In the genomic region with DNA sequence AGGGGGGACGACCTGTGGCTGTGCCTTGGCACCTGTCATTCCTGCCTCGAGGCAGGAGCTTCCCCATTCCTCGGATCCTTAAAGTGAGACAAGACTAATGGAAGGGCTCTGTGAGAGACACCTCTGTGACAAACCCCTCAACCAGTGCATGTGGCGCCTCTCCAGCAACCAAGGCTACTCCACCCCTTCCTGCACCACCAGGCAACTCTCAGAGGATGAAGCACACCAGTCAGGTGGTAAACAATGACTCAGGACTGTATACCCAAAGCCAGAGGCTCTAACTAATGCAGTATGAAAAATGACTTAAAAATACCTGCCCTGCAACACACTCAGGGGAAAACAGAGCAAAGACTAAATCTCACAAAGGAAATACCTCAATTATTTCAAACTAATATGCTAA, we compare ENCODE assay signal across 12 cellular contexts.
DNase-seq lines count a peak whose midpoint lies in the region; TF ChIP-seq lines count a peak whose summit lies in the region.
"Had no signal": no experiment of that assay in that cellular context is flagged by ENCODE, and none has a peak within 500 bp of the region (broad histone marks: within the 10 kb centered on the region; RNA-seq: fewer than 3 reads in every experiment).

No MANE protein-coding gene starts in this region.

- no peak overlapping the region for H4K91ac ChIP-seq in neuronal stem cell (ENCODE audit: low read depth, low read length, poor library complexity)

- H3K9me3 Mint-ChIP-seq in Calu3 (ENCODE audit: low read depth, unreplicated experiment), result no peaks in the 10 kb centered on the region

- H3K27ac Mint-ChIP-seq in Calu3 (ENCODE audit: unreplicated experiment), result no peak overlapping the region

- TF ChIP-seq CTCF in Calu3 (IDR thresholded peaks at IDR 0.05; ENCODE audit: unreplicated experiment) (no peak), right atrium auricular region (IDR thresholded peaks at IDR 0.05) (no peak)

- H2BK5ac ChIP-seq in neuronal stem cell (ENCODE audit: low read length), result no peak overlapping the region

- peaks cover 29% of the 10 kb centered on the region for H3K4me1 Mint-ChIP-seq in Calu3 (ENCODE audit: low read depth, unreplicated experiment)

- H3K36me3 Mint-ChIP-seq in Calu3 (ENCODE audit: insufficient read depth, unreplicated experiment), result no peaks in the 10 kb centered on the region

- H4K8ac ChIP-seq in neuronal stem cell (ENCODE audit: low read depth, low read length), result no peak overlapping the region

- H3K27ac ChIP-seq in neuronal stem cell (replicated peaks; ENCODE audit: low read length) (no peak overlapping the region), right atrium auricular region (no peak overlapping the region)
- H3K27ac ChIP-seq: lower lobe of right lung, ovary had no signal

- H2AFZ ChIP-seq in neuronal stem cell (ENCODE audit: low read length), result no peak overlapping the region

- CTCF ChIA-PET in Calu3 (lab: Charles Lee), result no interaction called here

- no peak overlapping the region for H2BK120ac ChIP-seq in neuronal stem cell (ENCODE audit: low read depth, low read length)

- H3K27me3 ChIP-seq in neuronal stem cell (ENCODE audit: control insufficient read depth in 3 of 3, insufficient read depth in 3 of 3, low read depth in 1 of 3, low read length in 3 of 3), result peaks cover 0 to 6% (median 0%) of the 10 kb centered on the region in 3 experiments
- no peaks in the 10 kb centered on the region for H3K27me3 ChIP-seq in right atrium auricular region
- H3K27me3 ChIP-seq: ovary had no signal

- no peak overlapping the region for H3K4ac ChIP-seq in neuronal stem cell (ENCODE audit: low read length)

- no peaks in the 10 kb centered on the region for H3K27me3 Mint-ChIP-seq in Calu3 (ENCODE audit: unreplicated experiment)

- peak overlapping the region; percentile 25 for H3K14ac ChIP-seq in neuronal stem cell (ENCODE audit: low read length)

- no CpG with 5 or more reads among the region's 4 CpGs for WGBS in neuronal stem cell (ENCODE audit: extremely low coverage in 2 of 2, insufficient read length in 2 of 2, insufficient replicate concordance in 1 of 2), 2 donors

- H3K4me1 ChIP-seq in neuronal stem cell (ENCODE audit: control insufficient read depth in 2 of 2, insufficient read depth in 1 of 2, low read depth in 1 of 2, low read length in 2 of 2) (no peaks in the 10 kb centered on the region), right atrium auricular region (peaks cover 0 to 3% of the 10 kb centered on the region in 2 donors)
- H3K4me1 ChIP-seq: lower lobe of right lung had no signal

- no peak overlapping the region for H2BK15ac ChIP-seq in neuronal stem cell (ENCODE audit: low read length)

- peak; percentile 13 for DNase-seq in Calu3
- DNase-seq in T follicular helper cell (ENCODE audit: low read depth), result peak; percentile 9
- peak; percentile 74 for DNase-seq in activated effector memory CD4-positive, alpha-beta T cell treated with anti-CD3 and anti-CD28 coated beads, Interleukin-2, amount 50 U/mL, for 16 hours
- DNase-seq in neuronal stem cell (ENCODE audit: low spot score), result no peak
- DNase-seq in ureter (ENCODE audit: low spot score), result no peak
- DNase-seq in NCI-H2081 (lab: John Stamatoyannopoulos, UW), result no peak
- DNase-seq in OCI-M2 (lab: John Stamatoyannopoulos, UW; ENCODE audit: unreplicated experiment), result no peak
- DNase-seq in right atrium auricular region (ENCODE audit: low spot score), result no peak
- DNase-seq: lower lobe of right lung, NCI-H748 treated with DMSO at 0.1 percent for 48 hours, ovary, SK-N-SH had no signal

- no TSS peak for BruUV-seq in Calu3 (replicated peaks; lab: Mats Ljungman, UMichigan)

- no peak overlapping the region for H3K23ac ChIP-seq in neuronal stem cell (ENCODE audit: low read depth, low read length, poor library complexity)

- H3K79me1 ChIP-seq in neuronal stem cell (ENCODE audit: low read depth, low read length), result no peaks in the 10 kb centered on the region

- no peak overlapping the region for H2AK5ac ChIP-seq in neuronal stem cell (ENCODE audit: low read depth, low read length)

- H3K9ac ChIP-seq in neuronal stem cell (ENCODE audit: low read depth, low read length, poor library complexity), result no peak overlapping the region
- H3K9ac ChIP-seq: SK-N-SH had no signal

- H3K9me3 ChIP-seq in neuronal stem cell (replicated peaks in 1 of 2; ENCODE audit: control insufficient read depth in 2 of 2, insufficient read depth in 1 of 2, low read depth in 1 of 2, low read length in 2 of 2) (no peaks in the 10 kb centered on the region), right atrium auricular region (no peaks in the 10 kb centered on the region)
- H3K9me3 ChIP-seq: lower lobe of right lung, ovary, SK-N-SH had no signal

- H3K4me3 Mint-ChIP-seq in Calu3 (ENCODE audit: low read depth, unreplicated experiment), result no peak overlapping the region

- intact Hi-C loops in Calu3 (cut with micrococcal nuclease; ENCODE audit: unreplicated experiment), result no loop called here

- H3K36me3 ChIP-seq in neuronal stem cell (replicated peaks in 1 of 2; ENCODE audit: control insufficient read depth in 2 of 2, insufficient read depth in 2 of 2, low read length in 2 of 2) (no peaks in the 10 kb centered on the region), right atrium auricular region (no peaks in the 10 kb centered on the region)
- H3K36me3 ChIP-seq: lower lobe of right lung, ovary had no signal

- H3K4me2 ChIP-seq in neuronal stem cell (ENCODE audit: insufficient read depth, low read length, poor library complexity, severe bottlenecking), result no peak overlapping the region
- H3K4me2 ChIP-seq: SK-N-SH had no signal

- no peak overlapping the region for H3K18ac ChIP-seq in neuronal stem cell (ENCODE audit: low read length)

- no peak overlapping the region for H2BK12ac ChIP-seq in neuronal stem cell (ENCODE audit: low read length)

- H3K4me3 ChIP-seq in neuronal stem cell (ENCODE audit: low read length in 2 of 2), result no peak overlapping the region
- no peak overlapping the region for H3K4me3 ChIP-seq in right atrium auricular region
- H3K4me3 ChIP-seq: lower lobe of right lung, ovary had no signal

Comparison
In these comparisons a context has a peak if more than half of its experiments do, and no peak if none do; other contexts are left out.
1. DNase-seq: peak in Calu3 (single experiment), T follicular helper cell (single experiment) and activated effector memory CD4-positive, alpha-beta T cell treated with anti-CD3 and anti-CD28 coated beads, Interleukin-2, amount 50 U/mL, for 16 hours (single experiment); none in neuronal stem cell (single experiment), ureter (single experiment), NCI-H2081 (0 of 2), OCI-M2 (single experiment) and right atrium auricular region (single experiment).